14 cellular contexts compared by ENCODE assay signal in genomic region chrY:2937149-2937548, GRCh38. TPM values are rescaled to one million over a fixed set of nuclear protein-coding genes. Genes with fewer than 3 reads are reported as not detected.
DNase-seq lines count a peak whose midpoint lies in the region; ATAC-seq and TF ChIP-seq lines count a peak whose summit lies in the region.
"Had no signal": no experiment of that assay in that cellular context is flagged by ENCODE, and none has a peak within 500 bp of the region (broad histone marks: within the 10 kb centered on the region; RNA-seq: fewer than 3 reads in every experiment).

No MANE protein-coding gene starts in this region.

- no peak overlapping the region for H3K4ac ChIP-seq in mesendoderm (ENCODE audit: low read depth, low read length)

- H3K4me1 ChIP-seq in GM23338 (ENCODE audit: insufficient read depth) (peaks cover 9% of the 10 kb centered on the region; the same call in 1 of the 2 replicates), mesendoderm (ENCODE audit: control insufficient read depth, low read depth, low read length) (no peaks in the 10 kb centered on the region)
- H3K4me1 ChIP-seq: HAP-1 had no signal

- H2BK120ac ChIP-seq in mesendoderm (ENCODE audit: low read depth, low read length) = no peak overlapping the region

- H3K36me3 ChIP-seq in GM23338 (ENCODE audit: insufficient read depth) (no peaks in the 10 kb centered on the region), mesendoderm (ENCODE audit: control insufficient read depth, insufficient read depth, low read length) (no peaks in the 10 kb centered on the region), H7 (replicated peaks; ENCODE audit: control insufficient read depth, insufficient read depth, low read length) (no peaks in the 10 kb centered on the region)
- H3K36me3 ChIP-seq: HAP-1 had no signal

- H4K8ac ChIP-seq in mesendoderm (ENCODE audit: low read depth, low read length) = no peak overlapping the region

- no CpG with 5 or more reads among the region's 19 CpGs for WGBS in mesendoderm (ENCODE audit: extremely low coverage, insufficient coverage, low lambda C conversion rate)

- peaks cover 65% of the 10 kb centered on the region for H3K79me2 ChIP-seq in GM23338 (replicated peaks; ENCODE audit: insufficient read depth)
- H3K79me2 ChIP-seq in mesendoderm (ENCODE audit: control insufficient read depth, insufficient read depth, low read length) = peaks cover 31% of the 10 kb centered on the region

- H3K27ac ChIP-seq in AG04450 (ENCODE audit: low read depth, low read length) (no peak overlapping the region), GM23338 (ENCODE audit: low read depth) (no peak overlapping the region), mesendoderm (ENCODE audit: low read depth, low read length) (no peak overlapping the region)
- H3K27ac ChIP-seq: PC-9 had no signal

- H3K4me2 ChIP-seq in GM23338 (peak overlapping the region; percentile 85), mesendoderm (ENCODE audit: low read length) (no peak overlapping the region)
- H3K4me2 ChIP-seq: PC-9 had no signal

- H3K36me3 Mint-ChIP-seq in GM23338 (ENCODE audit: low read depth) = peaks cover 8% of the 10 kb centered on the region; the same call in 2 of the 3 replicates
- H3K36me3 Mint-ChIP-seq in activated naive CD4-positive, alpha-beta T cell treated with anti-CD3 and anti-CD28 coated beads, Interleukin-2, amount 50 U/mL, for 24 hours = peaks cover 6% of the 10 kb centered on the region

- no peak overlapping the region for H2BK15ac ChIP-seq in mesendoderm (replicated peaks; ENCODE audit: low read depth)

- H3K27me3 ChIP-seq in AG04450 (ENCODE audit: control insufficient read depth, insufficient read depth, low read length) = no peaks in the 10 kb centered on the region
- no peaks in the 10 kb centered on the region for H3K27me3 ChIP-seq in GM23338 (ENCODE audit: insufficient read depth)
- H3K27me3 ChIP-seq in mesendoderm (ENCODE audit: insufficient read depth, low read length, poor library complexity) = no peaks in the 10 kb centered on the region
- H3K27me3 ChIP-seq in H7 (ENCODE audit: control insufficient read depth, insufficient read depth, low read length) = no peaks in the 10 kb centered on the region
- H3K27me3 ChIP-seq: heart left ventricle had no signal

- ATAC-seq in GM23338 = no peak
- no peak for ATAC-seq in HG03342 (IDR thresholded peaks at IDR 0.05; ENCODE audit: unreplicated experiment)
- ATAC-seq: heart left ventricle had no signal

- H3K9me3 Mint-ChIP-seq in GM23338 = no peaks in the 10 kb centered on the region
- no peaks in the 10 kb centered on the region for H3K9me3 Mint-ChIP-seq in activated naive CD4-positive, alpha-beta T cell treated with anti-CD3 and anti-CD28 coated beads, Interleukin-2, amount 50 U/mL, for 24 hours

- no peak overlapping the region for H3K27ac Mint-ChIP-seq in GM23338
- H3K27ac Mint-ChIP-seq in activated naive CD4-positive, alpha-beta T cell treated with anti-CD3 and anti-CD28 coated beads, Interleukin-2, amount 50 U/mL, for 24 hours = peak overlapping the region; percentile 99
- H3K27ac Mint-ChIP-seq: progenitor cell of endocrine pancreas had no signal

- peak overlapping the region; percentile 84; the same call in 2 of the 3 replicates for H3K4me3 Mint-ChIP-seq in GM23338
- H3K4me3 Mint-ChIP-seq in activated naive CD4-positive, alpha-beta T cell treated with anti-CD3 and anti-CD28 coated beads, Interleukin-2, amount 50 U/mL, for 24 hours = peak overlapping the region; percentile 96

- H3K9ac ChIP-seq in mesendoderm (ENCODE audit: low read length) = peak overlapping the region; percentile 83

- H3K9me3 ChIP-seq in AG04450 (ENCODE audit: control insufficient read depth, insufficient read depth, low read length) = no peaks in the 10 kb centered on the region
- H3K9me3 ChIP-seq: HAP-1, heart left ventricle had no signal

- H3F3A ChIP-seq in GM23338 (replicated peaks; ENCODE audit: low read depth) = no peaks in the 10 kb centered on the region

- no peak overlapping the region for H3K18ac ChIP-seq in mesendoderm (ENCODE audit: low read length)

- H3K79me1 ChIP-seq in mesendoderm (ENCODE audit: low read length) = no peaks in the 10 kb centered on the region

- POLR2A ChIA-PET in AG04450 (lab: Yijun Ruan, JAX) = interaction anchor here (1.1 to 1.5 kb wide), 2 partner anchors 30 to 76 kb away, joined by 3 to 5 read pairs; no protein-coding TSS in a partner anchor

- DNase-seq in AG04450 (ENCODE audit: low read depth, low spot score) (no peak), GM23338 (ENCODE audit: low spot score) (no peak), mesendoderm (no peak), H7 (no peak), SW480 (ENCODE audit: low spot score) (no peak), erythroblast (lab: John Stamatoyannopoulos, UW) (no peak)
- DNase-seq: COR-L47, heart left ventricle, NCI-H2171, PC-9 had no signal

- H2BK5ac ChIP-seq in mesendoderm (ENCODE audit: low read length) = no peak overlapping the region

- TF ChIP-seq CTCF in AG04450 (IDR thresholded peaks at IDR 0.05; ENCODE audit: low read depth, low read length) (no peak), GM23338 (conservative IDR thresholded peaks at IDR 0.05; ENCODE audit: low read depth in 2 of 2) (no peak)

- CTCF ChIA-PET in AG04450 (lab: Charles Lee) = interaction anchor here (0.8 to 1.5 kb wide), 6 partner anchors 8 to 103 kb away, joined by 3 to 5 read pairs (median 3); no protein-coding TSS in a partner anchor

- peaks cover 14% of the 10 kb centered on the region for H3K4me1 Mint-ChIP-seq in GM23338
- peaks cover 40% of the 10 kb centered on the region for H3K4me1 Mint-ChIP-seq in activated naive CD4-positive, alpha-beta T cell treated with anti-CD3 and anti-CD28 coated beads, Interleukin-2, amount 50 U/mL, for 24 hours

- H3K27me3 Mint-ChIP-seq in GM23338 (ENCODE audit: insufficient read depth, low read depth, poor library complexity) = peaks cover 3% of the 10 kb centered on the region
- H3K27me3 Mint-ChIP-seq in activated naive CD4-positive, alpha-beta T cell treated with anti-CD3 and anti-CD28 coated beads, Interleukin-2, amount 50 U/mL, for 24 hours = no peaks in the 10 kb centered on the region
- H3K27me3 Mint-ChIP-seq: progenitor cell of endocrine pancreas had no signal

- no peak overlapping the region for H4K5ac ChIP-seq in mesendoderm (ENCODE audit: low read length)

- peak overlapping the region; percentile 76 for H3K56ac ChIP-seq in mesendoderm (ENCODE audit: low read length)

- peak overlapping the region; percentile 69 for H3K4me3 ChIP-seq in AG04450 (ENCODE audit: low read depth, low read length)
- 0 out of 2 replicates have a peak overlapping the region, but pooled peaks have one; percentile 75 for H3K4me3 ChIP-seq in GM23338
- H3K4me3 ChIP-seq in mesendoderm (ENCODE audit: low read length) = no peak overlapping the region
- no peak overlapping the region for H3K4me3 ChIP-seq in H7 (ENCODE audit: insufficient read depth, low read depth, low read length)
- H3K4me3 ChIP-seq: HAP-1, PC-9 had no signal

- H2AK5ac ChIP-seq in mesendoderm (ENCODE audit: low read length) = no peak overlapping the region

- no peaks in the 10 kb centered on the region for H4K20me1 ChIP-seq in GM23338 (replicated peaks; ENCODE audit: insufficient read depth)

- no peak overlapping the region for H2AFZ ChIP-seq in GM23338
- H2AFZ ChIP-seq: PC-9 had no signal

- TF ChIP-seq POLR2A in erythroblast (IDR thresholded peaks at IDR 0.05; ENCODE audit: low read length) = no peak

- no peaks in the 10 kb centered on the region for H3K9me2 ChIP-seq in GM23338 (ENCODE audit: insufficient read depth)

- H3K23ac ChIP-seq in mesendoderm (ENCODE audit: low read length) = no peak overlapping the region

TF ChIP-seq in GM23338, 12 proteins besides CTCF, POLR2A, EP300 and RAD21 (continues in another document):
- TF ChIP-seq ETS1 (IDR thresholded peaks at IDR 0.05) (no peak), EZH2 (IDR thresholded peaks at IDR 0.05; ENCODE audit: low read depth, unreplicated experiment) (no peak), JUNB (IDR thresholded peaks at IDR 0.05; ENCODE audit: unreplicated experiment) (no peak), POLR2AphosphoS5 (IDR thresholded peaks at IDR 0.05; ENCODE audit: low read depth) (no peak), NANOG (IDR thresholded peaks at IDR 0.05; ENCODE audit: borderline replicate concordance) (no peak), ZNF331 (CRISPR knock-in tag; IDR thresholded peaks at IDR 0.05; ENCODE audit: low read depth) (no peak), STAT1 (IDR thresholded peaks at IDR 0.05; ENCODE audit: unreplicated experiment) (no peak), EZH2phosphoT487 (IDR thresholded peaks at IDR 0.05; ENCODE audit: unreplicated experiment) (no peak), CREB1 (CRISPR knock-in tag; IDR thresholded peaks at IDR 0.05; ENCODE audit: low read depth) (no peak)

RNA-seq across cellular contexts. Expression of gene ZFY, which starts 2.0 kb away (rescaled TPM):
- polyA plus RNA-seq in AG04450 (2011; rRNA removed) = 9.8 and 16.5 TPM in 2 replicates
- polyA minus RNA-seq in AG04450 (2011; rRNA and poly(A)+ RNA removed) = 22.4 and 33.7 TPM in 2 replicates
- total RNA-seq in GM23338 (2014; rRNA removed; shearing (Covaris generic)) = 9.4 and 10.4 TPM in 2 replicates
- polyA plus RNA-seq in GM23338 (2016; fragmentation: Nextera tagmentation; extraction: Ambion mirVana) = 4.5 and 5.7 TPM in 2 replicates
- polyA plus RNA-seq in mesendoderm (2013, experiment 1 of 2) = 7.2 TPM
- 7.3 TPM for polyA plus RNA-seq in mesendoderm (2013, experiment 2 of 2)
- total RNA-seq in H7 (2014; rRNA removed; shearing (Covaris generic)) = not detected in 2 replicates
- total RNA-seq: PC-9, progenitor cell of endocrine pancreas had no signal

Comparison
In these comparisons a context has a peak if more than half of its experiments do, and no peak if none do; other contexts are left out.
1. H3K4me3 ChIP-seq: peak in AG04450 (single experiment) and GM23338 (single experiment); none in mesendoderm (single experiment) and H7 (single experiment).